In genomic region chr2:89828906-89829631, GRCh38 we compare ENCODE assay signal across 8 cellular contexts.
A peak's percentile ranks its signal among the peaks of the same experiment; 100 is the strongest.
DNase-seq lines count a peak whose midpoint lies in the region; ATAC-seq and TF ChIP-seq lines count a peak whose summit lies in the region.
"Not testable (repeated sequence)": the region's sequence is repeated elsewhere in the genome, so short reads cannot be mapped to it uniquely, and the experiment has no call there.

No MANE protein-coding gene starts in this region.

- H3K9me3 ChIP-seq in T-helper 17 cell (ENCODE audit: control insufficient read depth, low read length, poor library complexity, severe bottlenecking): peaks cover 55% of the 10 kb centered on the region
- H3K9me3 ChIP-seq in lung (ENCODE audit: control insufficient read depth in 2 of 2, insufficient read depth in 1 of 2, low read length in 1 of 2): peaks cover 32 to 43% of the 10 kb centered on the region in 2 donors

- intact Hi-C loops in Right ventricle myocardium superior (cut with DNase I): not testable (repeated sequence)

- H3K27ac Mint-ChIP-seq in T-helper 17 cell; stimulated activated effector memory CD8-positive, alpha-beta T cell treated with anti-CD3 and anti-CD28 coated beads, Interleukin-12 subunit alpha, Interleukin-12 subunit beta, amount 100 ng/mL, for 72 hours: not testable (repeated sequence)

- not testable (repeated sequence) for H3K4me3 ChIP-seq in lung

- not testable (repeated sequence) for H3K4me1 ChIP-seq in lung (ENCODE audit: control insufficient read depth in 2 of 2, insufficient read depth in 2 of 2, low read length in 2 of 2)

- not testable (repeated sequence) for H3K4me3 Mint-ChIP-seq in T-helper 17 cell; stimulated activated effector memory CD8-positive, alpha-beta T cell treated with anti-CD3 and anti-CD28 coated beads, Interleukin-12 subunit alpha, Interleukin-12 subunit beta, amount 100 ng/mL, for 72 hours

- H3K27me3 ChIP-seq in lung (ENCODE audit: control insufficient read depth, insufficient read depth): not testable (repeated sequence)

- not testable (repeated sequence) for H3K36me3 ChIP-seq in lung (ENCODE audit: control insufficient read depth in 2 of 2, insufficient read depth in 2 of 2, low read length in 2 of 2)

- peak; percentile 37 for ATAC-seq in GM18517 (IDR thresholded peaks at IDR 0.05; ENCODE audit: unreplicated experiment)
- peak; percentile 26 for ATAC-seq in GM19467 (IDR thresholded peaks at IDR 0.05; ENCODE audit: unreplicated experiment)
- ATAC-seq in HG02885 (IDR thresholded peaks at IDR 0.05; ENCODE audit: poor library complexity, unreplicated experiment): peak; percentile 26
- ATAC-seq in HG03457 (IDR thresholded peaks at IDR 0.05; ENCODE audit: unreplicated experiment): peak; percentile 28
- ATAC-seq in T-helper 17 cell: peak; percentile 42
- peak; percentile 55 for ATAC-seq in Right ventricle myocardium superior (ENCODE audit: poor library complexity)
- ATAC-seq in lung (ENCODE audit: insufficient read depth, low FRiP score): peak; percentile 5
- peak; percentile 55 for ATAC-seq in stimulated activated effector memory CD8-positive, alpha-beta T cell treated with anti-CD3 and anti-CD28 coated beads, Interleukin-12 subunit alpha, Interleukin-12 subunit beta, amount 100 ng/mL, for 72 hours

- DNase-seq in T-helper 17 cell; Right ventricle myocardium superior; lung (ENCODE audit: low spot score); stimulated activated effector memory CD8-positive, alpha-beta T cell treated with anti-CD3 and anti-CD28 coated beads, Interleukin-12 subunit alpha, Interleukin-12 subunit beta, amount 100 ng/mL, for 72 hours (ENCODE audit: low spot score in 2 of 2): not testable (repeated sequence)

- H3K27ac ChIP-seq in lung (ENCODE audit: low read depth in 1 of 2, low read length in 1 of 2): not testable (repeated sequence)

- H3K36me3 Mint-ChIP-seq in T-helper 17 cell (ENCODE audit: low read depth): peaks cover 12% of the 10 kb centered on the region
- not testable (repeated sequence) for H3K36me3 Mint-ChIP-seq in stimulated activated effector memory CD8-positive, alpha-beta T cell treated with anti-CD3 and anti-CD28 coated beads, Interleukin-12 subunit alpha, Interleukin-12 subunit beta, amount 100 ng/mL, for 72 hours

- WGBS in lung, 2 donors: 55 to 62% methylated on average over 9 of the region's 9 CpGs

- TF ChIP-seq CTCF in lung (IDR thresholded peaks at IDR 0.05; ENCODE audit: control extremely low read depth, extremely low read depth): not testable (repeated sequence)

- not testable (repeated sequence) for H3K4me1 Mint-ChIP-seq in T-helper 17 cell; stimulated activated effector memory CD8-positive, alpha-beta T cell treated with anti-CD3 and anti-CD28 coated beads, Interleukin-12 subunit alpha, Interleukin-12 subunit beta, amount 100 ng/mL, for 72 hours

- H3K9me3 Mint-ChIP-seq in stimulated activated effector memory CD8-positive, alpha-beta T cell treated with anti-CD3 and anti-CD28 coated beads, Interleukin-12 subunit alpha, Interleukin-12 subunit beta, amount 100 ng/mL, for 72 hours: peaks cover 38% of the 10 kb centered on the region

- not testable (repeated sequence) for H3K27me3 Mint-ChIP-seq in T-helper 17 cell

Comparison
In these comparisons a context has a peak if more than half of its experiments do, and no peak if none do; other contexts are left out.
1. ATAC-seq: peak in every context shown above with its lines; median percentile 55 in Right ventricle myocardium superior; 55 in stimulated activated effector memory CD8-positive, alpha-beta T cell treated with anti-CD3 and anti-CD28 coated beads, Interleukin-12 subunit alpha, Interleukin-12 subunit beta, amount 100 ng/mL, for 72 hours; 42 in T-helper 17 cell; 37 in GM18517; 28 in HG03457; 26 in GM19467; 26 in HG02885; 5 in lung.